In genomic region chr21:28237661-28238060, GRCh38 we compare ENCODE assay signal across 25 cellular contexts.
DNase-seq lines count a peak whose midpoint lies in the region; ATAC-seq and TF ChIP-seq lines count a peak whose summit lies in the region.
"Had no signal": no experiment of that assay in that cellular context is flagged by ENCODE, and none has a peak within 500 bp of the region (broad histone marks: within the 10 kb centered on the region; RNA-seq: fewer than 3 reads in every experiment).

No MANE protein-coding gene starts in this region.

- POLR2A ChIA-PET in CD4-positive, alpha-beta memory T cell (lab: Charles Lee; ENCODE audit: partially characterized antibody): no interaction called here

- intact Hi-C loops in Right ventricle myocardium inferior (cut with DNase I): loop anchor here (5.0 kb wide), 3 partner anchors 95 to 520 kb away; no protein-coding TSS in a partner anchor
- intact Hi-C loops in cardiac septum (cut with DNase I): no loop called here
- intact Hi-C loops in left ventricle myocardium inferior (cut with micrococcal nuclease): no loop called here
- intact Hi-C loops in sciatic nerve (cut with DNase I): no loop called here
- intact Hi-C loops in CD4-positive, alpha-beta memory T cell (cut with micrococcal nuclease): no loop called here

- H3K27ac ChIP-seq in left ventricle myocardium inferior (replicated peaks): no peak overlapping the region
- no peak overlapping the region for H3K27ac ChIP-seq in CD4-positive, alpha-beta memory T cell (ENCODE audit: low read depth, low read length)
- H3K27ac ChIP-seq: 22Rv1, SJSA1 had no signal

- no peaks in the 10 kb centered on the region for H3K27me3 Mint-ChIP-seq in CD4-positive, alpha-beta memory T cell

- peaks cover 35% of the 10 kb centered on the region for H3K4me1 ChIP-seq in left ventricle myocardium inferior
- H3K4me1 ChIP-seq in CD4-positive, alpha-beta memory T cell (ENCODE audit: insufficient read depth, low read length): no peaks in the 10 kb centered on the region
- H3K4me1 ChIP-seq: SJSA1 had no signal

- no peaks in the 10 kb centered on the region for H3K36me3 ChIP-seq in left ventricle myocardium inferior
- no peaks in the 10 kb centered on the region for H3K36me3 ChIP-seq in CD4-positive, alpha-beta memory T cell (ENCODE audit: insufficient read depth, low read length)
- H3K36me3 ChIP-seq: BE2C, SJSA1 had no signal

- H3K27me3 ChIP-seq in left ventricle myocardium inferior (ENCODE audit: low read depth): no peaks in the 10 kb centered on the region
- no peaks in the 10 kb centered on the region for H3K27me3 ChIP-seq in CD4-positive, alpha-beta memory T cell (ENCODE audit: insufficient read depth, low read length)
- H3K27me3 ChIP-seq: BE2C, SJSA1 had no signal

- H3K27ac Mint-ChIP-seq in CD4-positive, alpha-beta memory T cell: no peak overlapping the region
- H3K27ac Mint-ChIP-seq: CD14-positive monocyte had no signal

- no peak for TF ChIP-seq CTCF in left ventricle myocardium inferior (IDR thresholded peaks at IDR 0.05; ENCODE audit: borderline replicate concordance)

- H3K4me3 ChIP-seq in left ventricle myocardium inferior: no peak overlapping the region
- H3K4me3 ChIP-seq in CD4-positive, alpha-beta memory T cell (ENCODE audit: low read length in 2 of 2): no peak overlapping the region
- H3K4me3 ChIP-seq: K562, SJSA1 had no signal

- H3K4me1 Mint-ChIP-seq in CD4-positive, alpha-beta memory T cell: no peaks in the 10 kb centered on the region

- no peaks in the 10 kb centered on the region for H3K36me3 Mint-ChIP-seq in CD4-positive, alpha-beta memory T cell
- H3K36me3 Mint-ChIP-seq: CD14-positive monocyte had no signal

- ATAC-seq in Right ventricle myocardium inferior (peak; percentile 49), sciatic nerve (peak; percentile 64), HG03097 (IDR thresholded peaks at IDR 0.05; ENCODE audit: low FRiP score, unreplicated experiment) (no peak)
- ATAC-seq: HepG2, K562 had no signal

- no peak overlapping the region for H3K4me3 Mint-ChIP-seq in CD4-positive, alpha-beta memory T cell
- H3K4me3 Mint-ChIP-seq: CD14-positive monocyte had no signal

- no peaks in the 10 kb centered on the region for H3K9me3 ChIP-seq in left ventricle myocardium inferior (replicated peaks)
- H3K9me3 ChIP-seq in CD4-positive, alpha-beta memory T cell (ENCODE audit: control insufficient read depth in 1 of 2, low read length in 2 of 2): no peaks in the 10 kb centered on the region
- H3K9me3 ChIP-seq: BE2C, SJSA1 had no signal

- no peaks in the 10 kb centered on the region for H3K9me3 Mint-ChIP-seq in CD4-positive, alpha-beta memory T cell
- H3K9me3 Mint-ChIP-seq: CD14-positive monocyte had no signal

- CTCF ChIA-PET in CD4-positive, alpha-beta memory T cell (lab: Charles Lee; ENCODE audit: partially characterized antibody): no interaction called here

- DNase-seq in Right ventricle myocardium inferior (ENCODE audit: missing footprints) (no peak), cardiac septum (ENCODE audit: low spot score) (no peak), left ventricle myocardium inferior (peak; percentile 18), sciatic nerve (ENCODE audit: low spot score) (no peak), DMS79 treated with DMSO at 0.1 percent for 48 hours (lab: John Stamatoyannopoulos, UW) (no peak)
- DNase-seq in CD4-positive, alpha-beta memory T cell: no peak
- no peak for DNase-seq in effector CD8-positive, alpha-beta T cell (lab: John Stamatoyannopoulos, UW)
- DNase-seq: BE2C, Calu3, DMS153, Kasumi-1, MV-4-11, NCI-H1105, NCI-H1436 treated with DMSO at 0.1 percent for 48 hours, NCI-H187 treated with DMSO at 0.1 percent for 48 hours, NCI-H2171 treated with DMSO at 0.1 percent for 48 hours, NCI-H345, NCI-H524 treated with DMSO at 0.1 percent for 48 hours, NCI-H774 had no signal
